In genomic region chr6:111069722-111070406, GRCh38 we compare ENCODE assay signal across 29 cellular contexts. TPM values are rescaled to one million over a fixed set of nuclear protein-coding genes. Genes with fewer than 3 reads are reported as not detected.
DNase-seq lines count a peak whose midpoint lies in the region; ATAC-seq, FAIRE-seq and TF ChIP-seq lines count a peak whose summit lies in the region.
"Had no signal": no experiment of that assay in that cellular context is flagged by ENCODE, and none has a peak within 500 bp of the region (broad histone marks: within the 10 kb centered on the region; RNA-seq: fewer than 3 reads in every experiment).

No MANE protein-coding gene starts in this region.

- 67% methylated on average over 5 of the region's 5 CpGs for WGBS in esophagus muscularis mucosa

- intact Hi-C loops in esophagus muscularis mucosa (cut with DNase I) (no loop called here), upper lobe of right lung (cut with DNase I) (no loop called here), kidney (cut with DNase I) (no loop called here)

- no peak for TF ChIP-seq POLR2A in esophagus muscularis mucosa (IDR thresholded peaks at IDR 0.05; ENCODE audit: low read depth)

- H3K27me3 ChIP-seq in esophagus muscularis mucosa (no peaks in the 10 kb centered on the region), upper lobe of right lung (peaks cover 11% of the 10 kb centered on the region)
- H3K27me3 ChIP-seq: ascending aorta, cardiac muscle cell, colonic mucosa, ovary, Peyer's patch had no signal

- H3K27ac ChIP-seq in C4-2B (peak overlapping the region; percentile 83; the same call in 1 of the 2 replicates), esophagus muscularis mucosa (replicated peaks in 1 of 4) (no peak overlapping the region), upper lobe of right lung (no peak overlapping the region), kidney (ENCODE audit: low read depth in 2 of 2, low read length in 2 of 2) (no peak overlapping the region)
- H3K27ac ChIP-seq: cardiac muscle cell, colonic mucosa, ovary, Peyer's patch had no signal

- no peak for FAIRE-seq in kidney (lab: Jason Lieb, UNC)
- FAIRE-seq: G401.6 had no signal

- no peak for TF ChIP-seq CTCF in C4-2B (conservative IDR thresholded peaks at IDR 0.05)
- no peak for TF ChIP-seq CTCF in LNCaP clone FGC (IDR thresholded peaks at IDR 0.05; ENCODE audit: control insufficient read depth, extremely low read depth, insufficient read depth)
- no peak for TF ChIP-seq CTCF in esophagus muscularis mucosa (IDR thresholded peaks at IDR 0.05)
- TF ChIP-seq CTCF in upper lobe of right lung (IDR thresholded peaks at IDR 0.05) = no peak
- TF ChIP-seq CTCF in kidney (IDR thresholded peaks at IDR 0.05; ENCODE audit: borderline replicate concordance, extremely low read depth, insufficient read depth) = no peak

- no peak for ATAC-seq in upper lobe of right lung
- ATAC-seq: left colon, T-helper 17 cell had no signal

- no peak for TF ChIP-seq EP300 in esophagus muscularis mucosa (IDR thresholded peaks at IDR 0.05)

- no peaks in the 10 kb centered on the region for H3K9me3 ChIP-seq in esophagus muscularis mucosa
- H3K9me3 ChIP-seq in upper lobe of right lung = no peaks in the 10 kb centered on the region
- no peaks in the 10 kb centered on the region for H3K9me3 ChIP-seq in kidney (ENCODE audit: control insufficient read depth in 1 of 2, low read length in 2 of 2)
- H3K9me3 ChIP-seq: ascending aorta, colonic mucosa, ovary, Peyer's patch had no signal

- no peak overlapping the region for H3K9ac ChIP-seq in kidney (ENCODE audit: low read length in 2 of 2)

- H3K4me1 ChIP-seq in esophagus muscularis mucosa (no peaks in the 10 kb centered on the region), upper lobe of right lung (no peaks in the 10 kb centered on the region), kidney (ENCODE audit: control insufficient read depth in 1 of 2, insufficient read depth in 1 of 2, low read depth in 1 of 2, low read length in 2 of 2) (peaks cover 0 to 3% of the 10 kb centered on the region in 2 donors)
- H3K4me1 ChIP-seq: colonic mucosa, Peyer's patch had no signal

- no peak overlapping the region for H3K4me3 ChIP-seq in LNCaP clone FGC (ENCODE audit: low read depth, low read length)
- no peak overlapping the region for H3K4me3 ChIP-seq in esophagus muscularis mucosa
- no peak overlapping the region for H3K4me3 ChIP-seq in upper lobe of right lung
- H3K4me3 ChIP-seq in kidney (ENCODE audit: low read length in 2 of 2) = no peak overlapping the region
- H3K4me3 ChIP-seq: cardiac muscle cell, colonic mucosa, ovary, Peyer's patch had no signal

- H3K36me3 ChIP-seq in esophagus muscularis mucosa (no peaks in the 10 kb centered on the region), upper lobe of right lung (no peaks in the 10 kb centered on the region), kidney (ENCODE audit: control insufficient read depth in 1 of 2, insufficient read depth in 2 of 2, low read length in 2 of 2) (no peaks in the 10 kb centered on the region)
- H3K36me3 ChIP-seq: ascending aorta, cardiac muscle cell, colonic mucosa, ovary, Peyer's patch had no signal

- DNase-seq in NCI-H1436 treated with DMSO at 0.1 percent for 48 hours (lab: John Stamatoyannopoulos, UW) (peak; percentile 43), NCI-H1436 (lab: John Stamatoyannopoulos, UW) (no peak), LNCaP clone FGC (ENCODE audit: low read depth) (peak; percentile 77), esophagus muscularis mucosa (ENCODE audit: extremely low spot score) (peak; percentile 50), UCSD-AML1 (lab: John Stamatoyannopoulos, UW; ENCODE audit: unreplicated experiment) (no peak), upper lobe of right lung (no peak), kidney (no peak)
- DNase-seq: 8988T; activated CD4-positive, alpha-beta T cell treated with anti-CD3 and anti-CD28 coated beads for 1 hour; activated effector memory CD4-positive, alpha-beta T cell treated with Interleukin-2 at 50 U/mL for 16 hours; activated naive CD8-positive, alpha-beta T cell treated with anti-CD3 and anti-CD28 coated beads, Interleukin-2, amount 10 ng/mL, durations not matched to agents 7 days and 5 days; C1 segment of cervical spinal cord; colonic mucosa; COR-L47; effector CD4-positive, alpha-beta T cell; immature natural killer cell; left colon; NCI-H2171 treated with DMSO at 0.1 percent for 48 hours; NCI-H524 treated with DMSO at 0.1 percent for 48 hours; ovary; Peyer's patch; SHP77; stimulated activated CD4-positive, alpha-beta T cell treated with anti-CD3 and anti-CD28 coated beads, Interleukin-15, amount 100 ng/mL, for 24 hours; stimulated activated CD4-positive, alpha-beta T cell treated with anti-CD3 and anti-CD28 coated beads, Interleukin-4, amount 100 ng/mL, for 4 hours; T-helper 17 cell had no signal

RNA-seq across cellular contexts. Expression of gene SLC16A10, which starts 17.4 kb away (rescaled TPM):
- total RNA-seq in esophagus muscularis mucosa = 1 to 10 TPM in 1 of 4 donors, under 1 TPM in 3; 0.45 to 5.3 (median 0.70) TPM
- 12.3 TPM for total RNA-seq in upper lobe of right lung
- total RNA-seq in kidney = 3.7 TPM
- polyA plus RNA-seq in kidney (ENCODE audit: insufficient read depth, low read depth, low replicate concordance) = 5.9 TPM
- polyA plus RNA-seq: immature natural killer cell had no signal

Comparison
In these comparisons a context has a peak if more than half of its experiments do, and no peak if none do; other contexts are left out.
1. DNase-seq: peak in NCI-H1436 treated with DMSO at 0.1 percent for 48 hours (single experiment), LNCaP clone FGC (single experiment) and esophagus muscularis mucosa (single experiment); none in NCI-H1436 (single experiment), UCSD-AML1 (single experiment), upper lobe of right lung (single experiment) and kidney (single experiment).